In the genomic region with DNA sequence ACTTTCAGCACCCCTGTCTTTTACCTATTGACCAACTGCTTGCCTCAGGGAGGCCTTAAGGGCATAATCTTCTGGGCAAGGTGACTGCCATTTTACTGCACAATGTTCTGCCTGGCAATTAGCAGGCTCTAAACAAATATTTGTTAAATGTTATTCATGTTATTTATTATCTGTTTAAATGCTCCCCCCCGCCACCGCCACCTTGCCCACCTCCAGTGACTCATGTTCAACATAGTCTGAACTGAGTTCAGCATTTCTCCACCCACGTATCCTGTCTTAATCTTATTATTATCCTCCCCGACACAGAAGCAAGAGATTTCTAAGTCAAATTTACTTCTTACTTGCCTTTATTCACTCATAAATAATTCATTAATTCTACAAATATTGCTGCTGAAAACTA, we compare ENCODE assay signal across 22 cellular contexts.
"Had no signal": no experiment of that assay in that cellular context is flagged by ENCODE, and none has a peak within 500 bp of the region (broad histone marks: within the 10 kb centered on the region; RNA-seq: fewer than 3 reads in every experiment).

No MANE protein-coding gene starts in this region.

- H3K27ac Mint-ChIP-seq: activated CD4-positive, alpha-beta T cell treated with anti-CD3 and anti-CD28 coated beads for 36 hours; activated naive CD4-positive, alpha-beta T cell treated with anti-CD3 and anti-CD28 coated beads, Interleukin-2, amount 10 ng/mL, durations not matched to agents 7 days and 5 days; natural killer cell; stimulated activated memory B cell treated with anti-CD40 and anti-IgM and Interleukin-4, amounts not matched to agents 10 μg/mL and 1 μg/mL and 100 μg/mL, for 72 hours; T-helper 1 cell treated with Interleukin-12 subunit alpha and Interleukin-12 subunit beta and Interleukin-4 antibody, amounts not matched to agents 30 μg/mL and 1 μg/mL, for 36 hours; WTC11 had no signal

- ATAC-seq: activated CD4-positive, alpha-beta T cell treated with anti-CD3 and anti-CD28 coated beads for 36 hours; esophagus mucosa; left ventricle myocardium superior; natural killer cell; pancreas; sciatic nerve; stimulated activated memory B cell treated with anti-CD40 and anti-IgM and Interleukin-4, amounts not matched to agents 10 μg/mL and 1 μg/mL and 100 μg/mL, for 72 hours had no signal

- H3K4me3 Mint-ChIP-seq: activated CD4-positive, alpha-beta T cell treated with anti-CD3 and anti-CD28 coated beads for 36 hours; activated naive CD4-positive, alpha-beta T cell treated with anti-CD3 and anti-CD28 coated beads, Interleukin-2, amount 10 ng/mL, durations not matched to agents 7 days and 5 days; natural killer cell; stimulated activated memory B cell treated with anti-CD40 and anti-IgM and Interleukin-4, amounts not matched to agents 10 μg/mL and 1 μg/mL and 100 μg/mL, for 72 hours; T-helper 1 cell treated with Interleukin-12 subunit alpha and Interleukin-12 subunit beta and Interleukin-4 antibody, amounts not matched to agents 30 μg/mL and 1 μg/mL, for 36 hours; WTC11 had no signal

- H3K4me1 Mint-ChIP-seq: activated CD4-positive, alpha-beta T cell treated with anti-CD3 and anti-CD28 coated beads for 36 hours; activated naive CD4-positive, alpha-beta T cell treated with anti-CD3 and anti-CD28 coated beads, Interleukin-2, amount 10 ng/mL, durations not matched to agents 7 days and 5 days; natural killer cell; stimulated activated memory B cell treated with anti-CD40 and anti-IgM and Interleukin-4, amounts not matched to agents 10 μg/mL and 1 μg/mL and 100 μg/mL, for 72 hours had no signal

- H3K9me3 Mint-ChIP-seq: activated naive CD4-positive, alpha-beta T cell treated with anti-CD3 and anti-CD28 coated beads, Interleukin-2, amount 10 ng/mL, durations not matched to agents 7 days and 5 days had no signal

- H3K27me3 Mint-ChIP-seq: activated CD4-positive, alpha-beta T cell treated with anti-CD3 and anti-CD28 coated beads for 36 hours; activated naive CD4-positive, alpha-beta T cell treated with anti-CD3 and anti-CD28 coated beads, Interleukin-2, amount 10 ng/mL, durations not matched to agents 7 days and 5 days; stimulated activated memory B cell treated with anti-CD40 and anti-IgM and Interleukin-4, amounts not matched to agents 10 μg/mL and 1 μg/mL and 100 μg/mL, for 72 hours had no signal

- DNase-seq: activated CD4-positive, alpha-beta T cell treated with anti-CD3 and anti-CD28 coated beads for 36 hours; activated CD4-positive, alpha-beta T cell treated with anti-CD3 and anti-CD28 coated beads, Interleukin-2, amount 50 U/mL, for 4 hours; activated naive CD4-positive, alpha-beta T cell treated with anti-CD3 and anti-CD28 coated beads, Interleukin-2, amount 10 ng/mL, durations not matched to agents 7 days and 5 days; activated T-cell treated with anti-CD3 and anti-CD28 coated beads, Interleukin-2, amount 50 U/mL, for 48 hours; aorta; central memory CD4-positive, alpha-beta T cell; dermis blood vessel endothelial cell; effector memory CD4-positive, alpha-beta T cell; foreskin melanocyte; hippocampal formation; left ventricle myocardium superior; midbrain; natural killer cell; pancreas; stimulated activated CD4-positive, alpha-beta T cell treated with anti-CD3 and anti-CD28 coated beads, Interleukin-15, amount 100 ng/mL, for 24 hours; stomach; T1000 had no signal

- H3K36me3 Mint-ChIP-seq: activated naive CD4-positive, alpha-beta T cell treated with anti-CD3 and anti-CD28 coated beads, Interleukin-2, amount 10 ng/mL, durations not matched to agents 7 days and 5 days; stimulated activated memory B cell treated with anti-CD40 and anti-IgM and Interleukin-4, amounts not matched to agents 10 μg/mL and 1 μg/mL and 100 μg/mL, for 72 hours had no signal
